ENCODE assay signal across 19 cellular contexts in genomic region chr4:159410076-159410777, GRCh38.
A peak's percentile ranks its signal among the peaks of the same experiment; 100 is the strongest.
DNase-seq lines count a peak whose midpoint lies in the region; ATAC-seq and TF ChIP-seq lines count a peak whose summit lies in the region.
"Had no signal": no experiment of that assay in that cellular context is flagged by ENCODE, and none has a peak within 500 bp of the region (broad histone marks: within the 10 kb centered on the region; RNA-seq: fewer than 3 reads in every experiment).

No MANE protein-coding gene starts in this region.

- H3K4me3 ChIP-seq in AG10803 (ENCODE audit: low read length) (no peak overlapping the region), RWPE2 (ENCODE audit: severe bottlenecking) (no peak overlapping the region), fibroblast of lung (replicated peaks in 1 of 4; ENCODE audit: control extremely low read depth in 1 of 4, insufficient read depth in 1 of 4, low read depth in 3 of 4, low read length in 4 of 4) (no peak overlapping the region)
- H3K4me3 ChIP-seq: gastrocnemius medialis, lower lobe of right lung, vagina had no signal

- H3K4me1 ChIP-seq in RWPE2 (ENCODE audit: insufficient read depth, poor library complexity, severe bottlenecking), result peaks cover 19% of the 10 kb centered on the region
- H3K4me1 ChIP-seq in fibroblast of lung (ENCODE audit: control insufficient read depth, extremely low read depth, insufficient read depth, low read length), result peaks cover 2% of the 10 kb centered on the region
- H3K4me1 ChIP-seq: gastrocnemius medialis, lower lobe of right lung, parathyroid adenoma, vagina had no signal

- no peaks in the 10 kb centered on the region for H4K20me1 ChIP-seq in fibroblast of lung (ENCODE audit: control insufficient read depth, extremely low read depth, insufficient read depth, low read length)

- no peak overlapping the region for H3K9ac ChIP-seq in fibroblast of lung (ENCODE audit: insufficient read depth, low read length)
- H3K9ac ChIP-seq: parathyroid adenoma had no signal

- H3K9me3 ChIP-seq in RWPE2 (ENCODE audit: severe bottlenecking) (no peaks in the 10 kb centered on the region), fibroblast of lung (ENCODE audit: control insufficient read depth, insufficient read depth, low read depth, low read length) (no peaks in the 10 kb centered on the region)
- H3K9me3 ChIP-seq: gastrocnemius medialis, lower lobe of right lung, vagina had no signal

- H3K79me2 ChIP-seq in fibroblast of lung (ENCODE audit: control insufficient read depth, insufficient read depth, low read length), result no peaks in the 10 kb centered on the region
- H3K79me2 ChIP-seq: parathyroid adenoma had no signal

- H2AFZ ChIP-seq in fibroblast of lung (ENCODE audit: low read length), result peak overlapping the region; percentile 6
- H2AFZ ChIP-seq: parathyroid adenoma had no signal

- H3K27me3 ChIP-seq in RWPE2 (ENCODE audit: insufficient read depth, poor library complexity, severe bottlenecking) (no peaks in the 10 kb centered on the region), fibroblast of lung (ENCODE audit: control insufficient read depth, insufficient read depth, low read length) (no peaks in the 10 kb centered on the region)
- H3K27me3 ChIP-seq: gastrocnemius medialis, vagina had no signal

- peak overlapping the region; percentile 38 for H3K27ac ChIP-seq in RWPE2 (ENCODE audit: poor library complexity, severe bottlenecking)
- no peak overlapping the region for H3K27ac ChIP-seq in fibroblast of lung (ENCODE audit: insufficient read depth, low read length)
- H3K27ac ChIP-seq: gastrocnemius medialis, lower lobe of right lung, parathyroid adenoma, vagina had no signal

- peak; percentile 84 for ATAC-seq in HG02610 (IDR thresholded peaks at IDR 0.05; ENCODE audit: unreplicated experiment)
- ATAC-seq in RWPE2 (ENCODE audit: low read depth), result peak; percentile 92
- no peak for ATAC-seq in HG03521 (IDR thresholded peaks at IDR 0.05; ENCODE audit: unreplicated experiment)
- ATAC-seq in HG03342 (IDR thresholded peaks at IDR 0.05; ENCODE audit: unreplicated experiment), result no peak
- ATAC-seq: gastrocnemius medialis, lower lobe of right lung had no signal

- no peaks in the 10 kb centered on the region for H3K36me3 ChIP-seq in RWPE2 (ENCODE audit: low read depth)
- no peaks in the 10 kb centered on the region for H3K36me3 ChIP-seq in fibroblast of lung (ENCODE audit: control insufficient read depth, insufficient read depth, low read length)
- H3K36me3 ChIP-seq: gastrocnemius medialis, lower lobe of right lung, vagina had no signal

- peak overlapping the region; percentile 27 for H3K4me2 ChIP-seq in fibroblast of lung (ENCODE audit: extremely low read depth, insufficient read depth, low read length)

- no peak for TF ChIP-seq CTCF in AG10803 (conservative IDR thresholded peaks at IDR 0.05; ENCODE audit: low read length)
- TF ChIP-seq CTCF in RWPE2 (IDR thresholded peaks at IDR 0.05; ENCODE audit: poor library complexity, severe bottlenecking), result no peak
- TF ChIP-seq CTCF in fibroblast of lung (conservative IDR thresholded peaks at IDR 0.05 in 1 of 2, IDR thresholded peaks at IDR 0.05 in 1 of 2; ENCODE audit: low read depth in 1 of 2, low read length in 2 of 2), result no peak

- peak; percentile 9 for DNase-seq in AG10803 (ENCODE audit: low read depth)
- no peak for DNase-seq in RWPE2 (ENCODE audit: low spot score)
- peak in 1 of 2 donors; percentile 79 for DNase-seq in fibroblast of lung (ENCODE audit: low read depth in 2 of 2)
- DNase-seq in cortex of kidney (lab: John Stamatoyannopoulos, UW), result no peak
- no peak for DNase-seq in NCI-H1105 (lab: John Stamatoyannopoulos, UW)
- DNase-seq: activated effector memory CD4-positive, alpha-beta T cell treated with Interleukin-2 at 50 U/mL for 16 hours; amniotic stem cell; CD4-positive, CD25-positive, alpha-beta regulatory T cell; gastrocnemius medialis; lower lobe of right lung; naive B cell; NCI-H187 treated with DMSO at 0.1 percent for 48 hours; SIG-M5; T-helper 9 cell had no signal

Comparison
In these comparisons a context has a peak if more than half of its experiments do, and no peak if none do; other contexts are left out.
1. ATAC-seq: peak in HG02610 (single experiment) and RWPE2 (single experiment); none in HG03521 (single experiment) and HG03342 (single experiment).